Comparison of ENCODE assay signal across 8 cellular contexts in genomic region chrX:30735839-30736238, GRCh38.
A peak's percentile ranks its signal among the peaks of the same experiment; 100 is the strongest.
DNase-seq lines count a peak whose midpoint lies in the region; ATAC-seq lines count a peak whose summit lies in the region.

No MANE protein-coding gene starts in this region.

- peaks cover 4% of the 10 kb centered on the region for H3K4me1 Mint-ChIP-seq in activated CD4-positive, alpha-beta T cell treated with anti-CD3 and anti-CD28 coated beads, Interleukin-2, amount 10 ng/mL, durations not matched to agents 7 days and 5 days

- peak overlapping the region; percentile 13 for H3K27ac Mint-ChIP-seq in activated CD4-positive, alpha-beta T cell treated with anti-CD3 and anti-CD28 coated beads, Interleukin-2, amount 10 ng/mL, durations not matched to agents 7 days and 5 days

- no peaks in the 10 kb centered on the region for H3K27me3 Mint-ChIP-seq in activated CD4-positive, alpha-beta T cell treated with anti-CD3 and anti-CD28 coated beads, Interleukin-2, amount 10 ng/mL, durations not matched to agents 7 days and 5 days

- H3K4me3 Mint-ChIP-seq in activated CD4-positive, alpha-beta T cell treated with anti-CD3 and anti-CD28 coated beads, Interleukin-2, amount 10 ng/mL, durations not matched to agents 7 days and 5 days, result no peak overlapping the region

- CTCF ChIA-PET in activated CD4-positive, alpha-beta T cell treated with anti-CD3 and anti-CD28 coated beads, Interleukin-2, amount 10 ng/mL, durations not matched to agents 7 days and 5 days (lab: Charles Lee), result interaction anchor here (0.6 to 2.2 kb wide), 12 partner anchors 9 to 302 kb away, joined by 3 to 7 read pairs (median 3); no protein-coding TSS in a partner anchor

- no peaks in the 10 kb centered on the region for H3K9me3 Mint-ChIP-seq in activated CD4-positive, alpha-beta T cell treated with anti-CD3 and anti-CD28 coated beads, Interleukin-2, amount 10 ng/mL, durations not matched to agents 7 days and 5 days

- peaks cover 2% of the 10 kb centered on the region for H3K36me3 Mint-ChIP-seq in activated CD4-positive, alpha-beta T cell treated with anti-CD3 and anti-CD28 coated beads, Interleukin-2, amount 10 ng/mL, durations not matched to agents 7 days and 5 days (ENCODE audit: low read depth)

- DNase-seq in AML-193 (lab: John Stamatoyannopoulos, UW), result peak; percentile 45 to 55
- DNase-seq in NCI-H226, result peak; percentile 16
- DNase-seq in activated CD4-positive, alpha-beta T cell treated with anti-CD3 and anti-CD28 coated beads, Interleukin-2, amount 10 ng/mL, durations not matched to agents 7 days and 5 days, result peak; percentile 82
- peak; percentile 34 for DNase-seq in effector CD8-positive, alpha-beta T cell (lab: John Stamatoyannopoulos, UW)
- peak; percentile 54 for DNase-seq in myocyte (ENCODE audit: low read depth)
- DNase-seq in stimulated activated naive CD8-positive, alpha-beta T cell treated with anti-CD3 and anti-CD28 coated beads, Interleukin-15, Interleukin-2, amounts not matched to agents 100 U/mL and 50 U/mL, for 24 hours, result peak; percentile 78

- ATAC-seq in GM18858 (IDR thresholded peaks at IDR 0.05; ENCODE audit: unreplicated experiment), result peak; percentile 96
- ATAC-seq in HG03064 (IDR thresholded peaks at IDR 0.05; ENCODE audit: low read depth, unreplicated experiment), result peak; percentile 85
- peak; percentile 86 for ATAC-seq in stimulated activated naive CD8-positive, alpha-beta T cell treated with anti-CD3 and anti-CD28 coated beads, Interleukin-15, Interleukin-2, amounts not matched to agents 100 U/mL and 50 U/mL, for 24 hours

- POLR2A ChIA-PET in activated CD4-positive, alpha-beta T cell treated with anti-CD3 and anti-CD28 coated beads, Interleukin-2, amount 10 ng/mL, durations not matched to agents 7 days and 5 days (lab: Charles Lee), result no interaction called here

Comparison
In these comparisons a context has a peak if more than half of its experiments do, and no peak if none do; other contexts are left out.
1. Peak in every context shown above with its lines: DNase-seq and ATAC-seq.
2. DNase-seq: peak in every context shown above with its lines; median percentile 82 in activated CD4-positive, alpha-beta T cell treated with anti-CD3 and anti-CD28 coated beads, Interleukin-2, amount 10 ng/mL, durations not matched to agents 7 days and 5 days; 78 in stimulated activated naive CD8-positive, alpha-beta T cell treated with anti-CD3 and anti-CD28 coated beads, Interleukin-15, Interleukin-2, amounts not matched to agents 100 U/mL and 50 U/mL, for 24 hours; 54 in myocyte; 50 in AML-193; 34 in effector CD8-positive, alpha-beta T cell; 16 in NCI-H226.